Comparison of ENCODE assay signal across 29 cellular contexts in the genomic region with DNA sequence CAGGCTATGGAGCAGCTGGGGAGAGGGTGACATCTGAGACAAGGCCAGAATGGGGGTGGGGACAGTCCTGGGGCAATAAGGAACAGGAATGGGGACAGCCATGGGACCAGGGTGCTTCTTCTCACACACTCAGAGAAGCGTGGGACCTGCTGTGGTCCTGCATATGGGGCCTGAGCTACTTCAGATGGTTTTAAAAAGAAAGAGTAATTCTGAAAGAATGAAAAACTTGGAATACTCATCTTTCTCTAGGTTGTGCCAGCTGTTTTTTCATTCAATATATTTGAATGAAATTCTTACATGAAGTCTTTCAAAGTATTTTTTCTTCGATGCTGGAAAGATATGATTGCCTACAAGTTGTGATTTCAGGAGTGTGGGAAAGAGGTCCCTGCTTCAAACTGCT.
"Had no signal": no experiment of that assay in that cellular context is flagged by ENCODE, and none has a peak within 500 bp of the region (broad histone marks: within the 10 kb centered on the region; RNA-seq: fewer than 3 reads in every experiment).

No MANE protein-coding gene starts in this region.

- H2AFZ ChIP-seq: hepatocyte, parathyroid adenoma had no signal

- H3K4me1 ChIP-seq: lower lobe of right lung, parathyroid adenoma, right lobe of liver, testis, thyroid gland, transverse colon, upper lobe of right lung had no signal

- H3K36me3 ChIP-seq: heart right ventricle, left lung, lower lobe of right lung, right atrium auricular region, right lobe of liver, stomach, thyroid gland, transverse colon, upper lobe of right lung had no signal

- H3K4me2 ChIP-seq: hepatocyte, smooth muscle cell had no signal

- H3K27ac Mint-ChIP-seq: natural killer cell treated with Interleukin-12 subunit alpha and Interleukin-12 subunit beta and Interleukin-15 and Interleukin-18, amount 100 ng/mL, for 72 hours; progenitor cell of endocrine pancreas; stimulated activated memory B cell treated with anti-CD40 and anti-IgM and Interleukin-4, amounts not matched to agents 10 μg/mL and 1 μg/mL and 100 μg/mL, for 72 hours had no signal

- H3K27ac ChIP-seq: heart right ventricle, hepatocyte, left lung, lower lobe of right lung, parathyroid adenoma, right atrium auricular region, right lobe of liver, stomach, testis, thyroid gland, transverse colon, upper lobe of right lung had no signal

- H3K36me3 Mint-ChIP-seq: natural killer cell treated with Interleukin-12 subunit alpha and Interleukin-12 subunit beta and Interleukin-15 and Interleukin-18, amount 100 ng/mL, for 72 hours; stimulated activated memory B cell treated with anti-CD40 and anti-IgM and Interleukin-4, amounts not matched to agents 10 μg/mL and 1 μg/mL and 100 μg/mL, for 72 hours had no signal

- DNase-seq: heart right ventricle; kidney glomerular epithelial cell; left colon; left lung; lower lobe of right lung; mammary epithelial cell; mesendoderm; midbrain; mucosa of descending colon; naive thymus-derived CD4-positive, alpha-beta T cell; nucleus accumbens; right lobe of liver; stimulated activated CD4-positive, alpha-beta T cell treated with anti-CD3 and anti-CD28 coated beads, Interleukin-1b, Interleukin-23, amount 100 ng/mL, for 48 hours; stimulated activated CD4-positive, alpha-beta T cell treated with anti-CD3 and anti-CD28 coated beads, Interleukin-2, amount 100 ng/mL, for 48 hours; stimulated activated CD4-positive, alpha-beta T cell treated with anti-CD3 and anti-CD28 coated beads, Interleukin-4, amount 100 ng/mL, for 4 hours; stimulated activated CD8-positive, alpha-beta memory T cell treated with anti-CD3 and anti-CD28 coated beads, Interleukin-4, amount 100 ng/mL, for 48 hours; stimulated activated naive CD8-positive, alpha-beta T cell treated with anti-CD3 and anti-CD28 coated beads, Interleukin-15, Interleukin-2, amounts not matched to agents 100 U/mL and 50 U/mL, for 24 hours; stomach; testis; thyroid gland; transverse colon; upper lobe of right lung had no signal

- H3K4me3 Mint-ChIP-seq: naive thymus-derived CD4-positive, alpha-beta T cell; natural killer cell treated with Interleukin-12 subunit alpha and Interleukin-12 subunit beta and Interleukin-15 and Interleukin-18, amount 100 ng/mL, for 72 hours; stimulated activated memory B cell treated with anti-CD40 and anti-IgM and Interleukin-4, amounts not matched to agents 10 μg/mL and 1 μg/mL and 100 μg/mL, for 72 hours had no signal

- H3K4me1 Mint-ChIP-seq: naive thymus-derived CD4-positive, alpha-beta T cell; stimulated activated memory B cell treated with anti-CD40 and anti-IgM and Interleukin-4, amounts not matched to agents 10 μg/mL and 1 μg/mL and 100 μg/mL, for 72 hours had no signal

- H3K79me2 ChIP-seq: hepatocyte, parathyroid adenoma had no signal

- H3K9me3 Mint-ChIP-seq: natural killer cell treated with Interleukin-12 subunit alpha and Interleukin-12 subunit beta and Interleukin-15 and Interleukin-18, amount 100 ng/mL, for 72 hours had no signal

- H3K9ac ChIP-seq: parathyroid adenoma had no signal

- H3K27me3 ChIP-seq: heart right ventricle, hepatocyte, left lung, right atrium auricular region, right lobe of liver, stomach, testis, thyroid gland, transverse colon, upper lobe of right lung had no signal

- H3K27me3 Mint-ChIP-seq: stimulated activated memory B cell treated with anti-CD40 and anti-IgM and Interleukin-4, amounts not matched to agents 10 μg/mL and 1 μg/mL and 100 μg/mL, for 72 hours had no signal

- H3K4me3 ChIP-seq: heart right ventricle, hepatocyte, left lung, lower lobe of right lung, mucosa of descending colon, right atrium auricular region, right lobe of liver, smooth muscle cell, stomach, testis, thyroid gland, transverse colon, upper lobe of right lung had no signal

- H3K9me3 ChIP-seq: right lobe of liver, testis, thyroid gland had no signal
